In genomic region chr3:18424213-18424861, GRCh38 we compare ENCODE assay signal across 8 cellular contexts. TPM values are rescaled to one million over a fixed set of nuclear protein-coding genes. Genes with fewer than 3 reads are reported as not detected.
DNase-seq lines count a peak whose midpoint lies in the region; ATAC-seq and TF ChIP-seq lines count a peak whose summit lies in the region.

No MANE protein-coding gene starts in this region.

- in situ Hi-C loops in GM13976 (cut with MboI; ENCODE audit: low sequenced_read_pairs, unreplicated experiment), result no loop called here

- no peaks in the 10 kb centered on the region for H3K79me2 ChIP-seq in MM.1S (ENCODE audit: low read length)

- no peaks in the 10 kb centered on the region for H4K20me1 ChIP-seq in MM.1S (ENCODE audit: insufficient read depth, low read length)

- H3K27ac ChIP-seq in MM.1S (ENCODE audit: low read length) (peak overlapping the region; percentile 50; the same call in 1 of the 2 replicates), cingulate gyrus (ENCODE audit: low read depth, low read length) (peak overlapping the region; percentile 83), mesenchymal stem cell (ENCODE audit: low read length, poor library complexity, severe bottlenecking) (no peak overlapping the region), upper lobe of right lung (peak overlapping the region; percentile 81)

- H3K9me2 ChIP-seq in MM.1S (replicated peaks; ENCODE audit: insufficient read depth, low read length), result no peaks in the 10 kb centered on the region

- H3K18ac ChIP-seq in mesenchymal stem cell (ENCODE audit: low read depth in 1 of 2, low read length in 2 of 2), result peak overlapping the region; percentile 70 to 80

- WGBS in mesenchymal stem cell, result under 1% methylated on average over 22 of the region's 34 CpGs

- no peaks in the 10 kb centered on the region for H3K9me3 ChIP-seq in MM.1S (replicated peaks; ENCODE audit: insufficient read depth, low read length)
- H3K9me3 ChIP-seq in mesenchymal stem cell (ENCODE audit: control insufficient read depth, low read length), result no peaks in the 10 kb centered on the region
- H3K9me3 ChIP-seq in upper lobe of right lung, result no peaks in the 10 kb centered on the region

- intact Hi-C loops in upper lobe of right lung (cut with DNase I), result no loop called here

- H3K36me3 ChIP-seq in MM.1S (replicated peaks; ENCODE audit: insufficient read depth, low read length), result no peaks in the 10 kb centered on the region
- H3K36me3 ChIP-seq in mesenchymal stem cell (ENCODE audit: control insufficient read depth in 1 of 2, insufficient read depth in 2 of 2, low read depth in 1 of 2, low read length in 2 of 2), result peaks cover 0 to 13% of the 10 kb centered on the region in 2 experiments
- no peaks in the 10 kb centered on the region for H3K36me3 ChIP-seq in upper lobe of right lung

- peaks cover 6% of the 10 kb centered on the region; the same call in 1 of the 2 replicates for H3F3A ChIP-seq in MM.1S (ENCODE audit: insufficient read depth, low read length)

- H3K4me3 ChIP-seq in MM.1S (ENCODE audit: low read length) (peak overlapping the region; percentile 87), mesenchymal stem cell (ENCODE audit: insufficient read depth in 1 of 2, low read depth in 1 of 2, low read length in 2 of 2) (peak overlapping the region; percentile 80 to 90), upper lobe of right lung (peak overlapping the region; percentile 79)

- peak overlapping the region in 1 of 2 experiments; percentile 89 for H3K23ac ChIP-seq in mesenchymal stem cell (ENCODE audit: low read length in 2 of 2)

- DNase-seq in GM13976 (ENCODE audit: low spot score) (peak; percentile 5), MM.1S (peak; percentile 32), mesenchymal stem cell (no peak), upper lobe of right lung (peak; percentile 62), NCI-H1105 treated with DMSO at 0.1 percent for 48 hours (lab: John Stamatoyannopoulos, UW) (no peak)

- ATAC-seq in upper lobe of right lung (peak; percentile 1), GM18870 (IDR thresholded peaks at IDR 0.05; ENCODE audit: unreplicated experiment) (no peak), GM21367 (IDR thresholded peaks at IDR 0.05; ENCODE audit: unreplicated experiment) (no peak)

- no peaks in the 10 kb centered on the region for H3K79me1 ChIP-seq in mesenchymal stem cell (replicated peaks; ENCODE audit: low read length, poor library complexity, severe bottlenecking)

- H3K4me1 ChIP-seq in MM.1S (ENCODE audit: low read length), result peaks cover 6% of the 10 kb centered on the region; the same call in 1 of the 2 replicates
- no peaks in the 10 kb centered on the region for H3K4me1 ChIP-seq in mesenchymal stem cell (ENCODE audit: control insufficient read depth, insufficient read depth, low read depth, low read length)
- peaks cover 18% of the 10 kb centered on the region for H3K4me1 ChIP-seq in upper lobe of right lung

- peak overlapping the region in 1 of 2 experiments; percentile 59 for H2BK12ac ChIP-seq in mesenchymal stem cell (ENCODE audit: low read length in 2 of 2)

- peak overlapping the region; percentile 11 for H2BK5ac ChIP-seq in mesenchymal stem cell (ENCODE audit: low read depth, low read length, poor library complexity, severe bottlenecking)

- H3K14ac ChIP-seq in mesenchymal stem cell (ENCODE audit: low read length in 2 of 2), result peak overlapping the region in 1 of 2 experiments; percentile 60

- H3K4me2 ChIP-seq in MM.1S (ENCODE audit: low read depth, low read length) (peak overlapping the region; percentile 91), mesenchymal stem cell (ENCODE audit: low read length, poor library complexity, severe bottlenecking) (peak overlapping the region; percentile 97)

- peak overlapping the region; percentile 73 for H2BK120ac ChIP-seq in mesenchymal stem cell (ENCODE audit: low read depth, low read length)

- peak overlapping the region; percentile 55 for H4K8ac ChIP-seq in mesenchymal stem cell (ENCODE audit: low read length)

- H2AK5ac ChIP-seq in mesenchymal stem cell (ENCODE audit: low read length, severe bottlenecking), result no peak overlapping the region

- H4K91ac ChIP-seq in mesenchymal stem cell (ENCODE audit: low read length), result no peak overlapping the region

- H2AFZ ChIP-seq in MM.1S (ENCODE audit: low read length) (peak overlapping the region; percentile 81), mesenchymal stem cell (ENCODE audit: low read depth, low read length) (peak overlapping the region; percentile 82)

- TF ChIP-seq CTCF in GM13976 (IDR thresholded peaks at IDR 0.05; ENCODE audit: borderline replicate concordance, control extremely low read depth, extremely low read depth, insufficient read depth, missing control alignments) (no peak), MM.1S (IDR thresholded peaks at IDR 0.05; ENCODE audit: low read length) (no peak), upper lobe of right lung (IDR thresholded peaks at IDR 0.05) (no peak)

- H3K4ac ChIP-seq in mesenchymal stem cell (ENCODE audit: low read depth in 1 of 2, low read length in 2 of 2), result peak overlapping the region in 1 of 2 experiments; percentile 73

- H3K27me3 ChIP-seq in MM.1S (replicated peaks; ENCODE audit: insufficient read depth, low read length) (peaks cover 7% of the 10 kb centered on the region), mesenchymal stem cell (ENCODE audit: control insufficient read depth in 1 of 2, insufficient read depth in 1 of 2, low read length in 2 of 2) (peaks cover 0 to 6% of the 10 kb centered on the region in 2 experiments), upper lobe of right lung (no peaks in the 10 kb centered on the region)

- H3K9ac ChIP-seq in MM.1S (ENCODE audit: low read length), result peak overlapping the region; percentile 57
- peak overlapping the region; percentile 91 for H3K9ac ChIP-seq in mesenchymal stem cell (ENCODE audit: low read length)

- H2BK15ac ChIP-seq in mesenchymal stem cell (ENCODE audit: low read depth, poor library complexity, severe bottlenecking), result peak overlapping the region; percentile 80

RNA-seq across cellular contexts. Expression of gene SATB1, which starts 0.8 kb away (rescaled TPM):
- 6.3 TPM for polyA plus RNA-seq in mesenchymal stem cell (2013, experiment 1 of 2)
- polyA plus RNA-seq in mesenchymal stem cell (2013, experiment 2 of 2), result 6.4 TPM
- 28.4 TPM for total RNA-seq in upper lobe of right lung

Comparison
In these comparisons a context has a peak if more than half of its experiments do, and no peak if none do; other contexts are left out.
1. DNase-seq: peak in GM13976 (single experiment), MM.1S (single experiment) and upper lobe of right lung (single experiment); none in mesenchymal stem cell (single experiment) and NCI-H1105 treated with DMSO at 0.1 percent for 48 hours (single experiment).
2. Peak in every context shown above with its lines, with median percentiles within 50 percentile points of each other: H3K4me3 ChIP-seq.